40 cellular contexts compared by ENCODE assay signal in the genomic region with DNA sequence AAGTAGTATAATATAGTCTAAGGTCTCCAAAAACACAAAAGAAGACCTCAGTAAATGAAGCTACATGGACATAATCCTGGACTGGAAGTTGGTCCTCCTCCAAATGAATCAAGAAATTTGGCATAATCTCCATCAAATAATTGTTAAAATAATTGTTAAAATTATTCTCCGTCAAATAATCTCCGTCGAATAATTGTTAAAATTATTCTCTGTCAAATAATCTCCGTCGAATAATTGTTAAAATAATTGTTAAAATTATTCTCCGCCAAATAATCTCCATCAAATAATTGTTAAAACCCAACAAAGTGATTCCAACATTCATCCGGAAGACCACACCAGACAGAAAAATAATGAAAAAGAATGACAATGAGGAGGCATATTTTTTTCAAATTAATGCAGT.
"Had no signal": no experiment of that assay in that cellular context is flagged by ENCODE, and none has a peak within 500 bp of the region (broad histone marks: within the 10 kb centered on the region; RNA-seq: fewer than 3 reads in every experiment).

No MANE protein-coding gene starts in this region.

- H3K27me3 Mint-ChIP-seq: activated naive CD4-positive, alpha-beta T cell treated with anti-CD3 and anti-CD28 coated beads, Interleukin-2, amount 10 ng/mL, durations not matched to agents 7 days and 5 days; activated naive CD4-positive, alpha-beta T cell treated with anti-CD3 and anti-CD28 coated beads, Interleukin-2, amount 50 U/mL, for 24 hours; activated naive CD8-positive, alpha-beta T cell; activated naive CD8-positive, alpha-beta T cell treated with anti-CD3 and anti-CD28 coated beads, Interleukin-2, amount 10 ng/mL, durations not matched to agents 7 days and 5 days; activated naive CD8-positive, alpha-beta T cell treated with anti-CD3 and anti-CD28 coated beads, Interleukin-2, amount 50 U/mL, for 24 hours; brain had no signal

- H3K4me3 Mint-ChIP-seq: activated naive CD4-positive, alpha-beta T cell treated with anti-CD3 and anti-CD28 coated beads for 36 hours; activated naive CD4-positive, alpha-beta T cell treated with anti-CD3 and anti-CD28 coated beads, Interleukin-2, amount 10 ng/mL, durations not matched to agents 7 days and 5 days; activated naive CD4-positive, alpha-beta T cell treated with anti-CD3 and anti-CD28 coated beads, Interleukin-2, amount 50 U/mL, for 24 hours; activated naive CD8-positive, alpha-beta T cell; activated naive CD8-positive, alpha-beta T cell treated with anti-CD3 and anti-CD28 coated beads for 36 hours; activated naive CD8-positive, alpha-beta T cell treated with anti-CD3 and anti-CD28 coated beads, Interleukin-2, amount 10 ng/mL, durations not matched to agents 7 days and 5 days; activated naive CD8-positive, alpha-beta T cell treated with anti-CD3 and anti-CD28 coated beads, Interleukin-2, amount 50 U/mL, for 24 hours; activated T-cell treated with anti-CD3 and anti-CD28 coated beads, Interleukin-2, amount 50 U/mL, for 24 hours; activated T-cell treated with anti-CD3 and anti-CD28 coated beads, Interleukin-2, amount 50 U/mL, for 4 hours; activated T-cell treated with anti-CD3 and anti-CD28 coated beads, Interleukin-2, amount 50 U/mL, for 72 hours; activated T-helper 1 cell treated with anti-CD3 and anti-CD28 coated beads, Interleukin-12 subunit alpha, Interleukin-12 subunit beta, Interleukin-2, Interleukin-4 antibody, amounts not matched to agents 30 ng/mL and 10 ng/mL and 1 ng/mL, durations not matched to agents 14 hours and 24 hours and 36 hours; activated T-helper 17 cell treated with anti-CD3 and anti-CD28 coated beads, Interleukin-2, amount 50 U/mL, for 72 hours; brain; central memory CD8-positive, alpha-beta T cell had no signal

- H3K9me3 ChIP-seq: adrenal gland, ascending aorta, body of pancreas, breast epithelium had no signal

- H3K4me3 ChIP-seq: adrenal gland, ascending aorta, body of pancreas, breast epithelium, cardiac muscle cell had no signal

- H3K36me3 ChIP-seq: adrenal gland, ascending aorta, brain microvascular endothelial cell, breast epithelium, cardiac muscle cell had no signal

- H3K27ac Mint-ChIP-seq: activated naive CD4-positive, alpha-beta T cell treated with anti-CD3 and anti-CD28 coated beads for 36 hours; activated naive CD4-positive, alpha-beta T cell treated with anti-CD3 and anti-CD28 coated beads, Interleukin-2, amount 10 ng/mL, durations not matched to agents 7 days and 5 days; activated naive CD4-positive, alpha-beta T cell treated with anti-CD3 and anti-CD28 coated beads, Interleukin-2, amount 50 U/mL, for 24 hours; activated naive CD4-positive, alpha-beta T cell treated with anti-CD3 and anti-CD28 coated beads, Interleukin-2, amount 50 U/mL, for 72 hours; activated naive CD8-positive, alpha-beta T cell; activated naive CD8-positive, alpha-beta T cell treated with anti-CD3 and anti-CD28 coated beads for 36 hours; activated naive CD8-positive, alpha-beta T cell treated with anti-CD3 and anti-CD28 coated beads, Interleukin-2, amount 10 ng/mL, durations not matched to agents 7 days and 5 days; activated naive CD8-positive, alpha-beta T cell treated with anti-CD3 and anti-CD28 coated beads, Interleukin-2, amount 50 U/mL, for 24 hours; activated T-cell treated with anti-CD3 and anti-CD28 coated beads, Interleukin-2, amount 50 U/mL, for 24 hours; activated T-cell treated with anti-CD3 and anti-CD28 coated beads, Interleukin-2, amount 50 U/mL, for 72 hours; activated T-helper 1 cell treated with anti-CD3 and anti-CD28 coated beads, Interleukin-12 subunit alpha, Interleukin-12 subunit beta, Interleukin-2, Interleukin-4 antibody, amounts not matched to agents 30 ng/mL and 10 ng/mL and 1 ng/mL, durations not matched to agents 14 hours and 24 hours and 36 hours; activated T-helper 17 cell treated with anti-CD3 and anti-CD28 coated beads, Interleukin-2, amount 50 U/mL, for 72 hours; activated T-helper 2 cell treated with anti-CD3 and anti-CD28 coated beads, Interferon-gamma antibody, Interleukin-2, Interleukin-4, amounts not matched to agents 10 μg/mL and 5 μg/mL and 100 μg/mL, durations not matched to agents 14 hours and 24 hours and 36 hours; brain had no signal

- H3K27ac ChIP-seq: adrenal gland, ascending aorta, body of pancreas, brain microvascular endothelial cell, breast epithelium, cardiac muscle cell had no signal

- DNase-seq: activated effector memory CD4-positive, alpha-beta T cell treated with anti-CD3 and anti-CD28 coated beads, Interleukin-2, amount 50 U/mL, for 16 hours; activated effector memory CD4-positive, alpha-beta T cell treated with Interleukin-2 at 50 U/mL for 16 hours; activated gamma-delta T cell; activated gamma-delta T cell treated with Interleukin-2 at 50 U/mL for 16 hours; activated naive CD4-positive, alpha-beta T cell; activated naive CD4-positive, alpha-beta T cell treated with anti-CD3 and anti-CD28 coated beads for 36 hours; activated naive CD4-positive, alpha-beta T cell treated with anti-CD3 and anti-CD28 coated beads, Interleukin-2, amount 10 ng/mL, durations not matched to agents 7 days and 5 days; activated naive CD4-positive, alpha-beta T cell treated with anti-CD3 and anti-CD28 coated beads, Interleukin-2, amount 50 U/mL, for 16 hours; activated naive CD4-positive, alpha-beta T cell treated with Interleukin-2 at 50 U/mL for 16 hours; activated naive CD8-positive, alpha-beta T cell treated with anti-CD3 and anti-CD28 coated beads for 36 hours; activated naive CD8-positive, alpha-beta T cell treated with anti-CD3 and anti-CD28 coated beads, Interleukin-2, amount 10 ng/mL, durations not matched to agents 7 days and 5 days; activated naive CD8-positive, alpha-beta T cell treated with anti-CD3 and anti-CD28 coated beads, Interleukin-2, amount 50 U/mL, for 24 hours; activated T-cell treated with anti-CD3 and anti-CD28 coated beads for 4 hours; activated T-cell treated with anti-CD3 and anti-CD28 coated beads, Interleukin-2, amount 50 U/mL, for 1 hour; activated T-cell treated with anti-CD3 and anti-CD28 coated beads, Interleukin-2, amount 50 U/mL, for 24 hours; activated T-cell treated with anti-CD3 and anti-CD28 coated beads, Interleukin-2, amount 50 U/mL, for 4 hours; activated T-cell treated with anti-CD3 and anti-CD28 coated beads, Interleukin-2, amount 50 U/mL, for 48 hours; activated T-cell treated with anti-CD3 and anti-CD28 coated beads, Interleukin-2, amount 50 U/mL, for 72 hours; adrenal gland; amniotic stem cell; amygdala; anterior cingulate cortex; aorta; body of pancreas; brain microvascular endothelial cell; caudate nucleus; central memory CD4-positive, alpha-beta T cell; cerebellar nuclear complex had no signal

- H3K27me3 ChIP-seq: adrenal gland, ascending aorta, body of pancreas, brain microvascular endothelial cell, breast epithelium, cardiac muscle cell had no signal

- H3K4me1 Mint-ChIP-seq: activated naive CD4-positive, alpha-beta T cell treated with anti-CD3 and anti-CD28 coated beads, Interleukin-2, amount 10 ng/mL, durations not matched to agents 7 days and 5 days; activated naive CD4-positive, alpha-beta T cell treated with anti-CD3 and anti-CD28 coated beads, Interleukin-2, amount 50 U/mL, for 24 hours; activated naive CD8-positive, alpha-beta T cell treated with anti-CD3 and anti-CD28 coated beads for 36 hours; activated naive CD8-positive, alpha-beta T cell treated with anti-CD3 and anti-CD28 coated beads, Interleukin-2, amount 10 ng/mL, durations not matched to agents 7 days and 5 days; activated naive CD8-positive, alpha-beta T cell treated with anti-CD3 and anti-CD28 coated beads, Interleukin-2, amount 50 U/mL, for 24 hours; activated T-helper 17 cell treated with anti-CD3 and anti-CD28 coated beads, Interleukin-2, amount 50 U/mL, for 72 hours; central memory CD8-positive, alpha-beta T cell had no signal

- FAIRE-seq: bronchial epithelial cell had no signal

- H3K36me3 Mint-ChIP-seq: activated naive CD4-positive, alpha-beta T cell treated with anti-CD3 and anti-CD28 coated beads, Interleukin-2, amount 10 ng/mL, durations not matched to agents 7 days and 5 days; activated naive CD4-positive, alpha-beta T cell treated with anti-CD3 and anti-CD28 coated beads, Interleukin-2, amount 50 U/mL, for 24 hours; activated naive CD4-positive, alpha-beta T cell treated with anti-CD3 and anti-CD28 coated beads, Interleukin-2, amount 50 U/mL, for 72 hours; activated naive CD8-positive, alpha-beta T cell; activated naive CD8-positive, alpha-beta T cell treated with anti-CD3 and anti-CD28 coated beads for 36 hours; activated naive CD8-positive, alpha-beta T cell treated with anti-CD3 and anti-CD28 coated beads, Interleukin-2, amount 10 ng/mL, durations not matched to agents 7 days and 5 days; brain had no signal

- ATAC-seq: activated naive CD4-positive, alpha-beta T cell treated with anti-CD3 and anti-CD28 coated beads, Interleukin-2, amount 50 U/mL, for 72 hours; activated naive CD8-positive, alpha-beta T cell treated with anti-CD3 and anti-CD28 coated beads, Interleukin-2, amount 50 U/mL, for 24 hours; activated T-cell treated with anti-CD3 and anti-CD28 coated beads, Interleukin-2, amount 50 U/mL, for 4 hours; activated T-cell treated with anti-CD3 and anti-CD28 coated beads, Interleukin-2, amount 50 U/mL, for 72 hours; activated T-helper 17 cell treated with anti-CD3 and anti-CD28 coated beads, Interleukin-2, amount 50 U/mL, for 72 hours; body of pancreas had no signal

- H3K9me3 Mint-ChIP-seq: activated naive CD4-positive, alpha-beta T cell treated with anti-CD3 and anti-CD28 coated beads for 36 hours; activated naive CD4-positive, alpha-beta T cell treated with anti-CD3 and anti-CD28 coated beads, Interleukin-2, amount 10 ng/mL, durations not matched to agents 7 days and 5 days; activated naive CD4-positive, alpha-beta T cell treated with anti-CD3 and anti-CD28 coated beads, Interleukin-2, amount 50 U/mL, for 24 hours; activated naive CD4-positive, alpha-beta T cell treated with anti-CD3 and anti-CD28 coated beads, Interleukin-2, amount 50 U/mL, for 72 hours; activated naive CD8-positive, alpha-beta T cell treated with anti-CD3 and anti-CD28 coated beads for 36 hours; activated naive CD8-positive, alpha-beta T cell treated with anti-CD3 and anti-CD28 coated beads, Interleukin-2, amount 10 ng/mL, durations not matched to agents 7 days and 5 days; activated naive CD8-positive, alpha-beta T cell treated with anti-CD3 and anti-CD28 coated beads, Interleukin-2, amount 50 U/mL, for 24 hours; activated T-cell treated with anti-CD3 and anti-CD28 coated beads, Interleukin-2, amount 50 U/mL, for 24 hours; activated T-cell treated with anti-CD3 and anti-CD28 coated beads, Interleukin-2, amount 50 U/mL, for 4 hours; activated T-cell treated with anti-CD3 and anti-CD28 coated beads, Interleukin-2, amount 50 U/mL, for 72 hours; activated T-helper 1 cell treated with anti-CD3 and anti-CD28 coated beads, Interleukin-12 subunit alpha, Interleukin-12 subunit beta, Interleukin-2, Interleukin-4 antibody, amounts not matched to agents 30 ng/mL and 10 ng/mL and 1 ng/mL, durations not matched to agents 14 hours and 24 hours and 36 hours; activated T-helper 17 cell treated with anti-CD3 and anti-CD28 coated beads, Interleukin-2, amount 50 U/mL, for 72 hours; activated T-helper 2 cell treated with anti-CD3 and anti-CD28 coated beads, Interferon-gamma antibody, Interleukin-2, Interleukin-4, amounts not matched to agents 10 μg/mL and 5 μg/mL and 100 μg/mL, durations not matched to agents 14 hours and 24 hours and 36 hours; central memory CD8-positive, alpha-beta T cell had no signal

- H3K4me1 ChIP-seq: adrenal gland, ascending aorta, body of pancreas, breast epithelium had no signal
